Comparison of ENCODE assay signal across 1 cellular context in the genomic region with DNA sequence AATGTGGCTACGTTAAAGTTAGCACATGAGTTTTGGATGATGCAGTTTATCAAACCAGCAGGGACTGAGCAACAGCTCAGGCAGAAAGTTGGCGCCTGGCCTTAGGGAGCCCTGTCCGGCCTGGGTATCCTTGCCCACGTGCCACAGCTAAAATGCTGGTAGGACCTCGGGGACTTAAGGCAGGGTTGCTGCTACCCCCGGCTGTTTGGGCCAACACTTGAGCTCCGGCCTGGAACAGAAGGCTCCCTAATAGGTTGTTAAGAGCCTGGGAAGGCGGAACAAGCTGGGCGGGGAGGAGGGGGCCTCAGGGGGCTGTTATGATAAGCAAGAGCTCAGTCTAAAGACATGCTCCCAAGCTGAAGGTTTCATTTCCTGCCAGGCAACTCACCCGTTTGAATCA.
TF ChIP-seq lines count a peak whose summit lies in the region.

No MANE protein-coding gene starts in this region.

TF ChIP-seq in GM12891, 5 proteins besides CTCF, POLR2A, EP300 and RAD21:
- TF ChIP-seq SPI1 (IDR thresholded peaks at IDR 0.05; ENCODE audit: low read depth, low read length) (no peak), POU2F2 (IDR thresholded peaks at IDR 0.05; ENCODE audit: low read depth, low read length) (no peak), POLR2AphosphoS5 (IDR thresholded peaks at IDR 0.05; ENCODE audit: low read depth, low read length) (no peak), TAF1 (IDR thresholded peaks at IDR 0.05; ENCODE audit: low read depth, low read length) (no peak), PAX5 (IDR thresholded peaks at IDR 0.05; ENCODE audit: insufficient read depth, low read length, severe bottlenecking) (no peak)
